ENCODE assay signal across 36 cellular contexts in genomic region chr5:135509995-135510394, GRCh38. TPM values are rescaled to one million over a fixed set of nuclear protein-coding genes. Genes with fewer than 3 reads are reported as not detected.
"Had no signal": no experiment of that assay in that cellular context is flagged by ENCODE, and none has a peak within 500 bp of the region (broad histone marks: within the 10 kb centered on the region; RNA-seq: fewer than 3 reads in every experiment).

No MANE protein-coding gene starts in this region.

- H3K9me3 ChIP-seq: adrenal gland, body of pancreas, gastrocnemius medialis had no signal

- H3K4me1 ChIP-seq: adrenal gland, body of pancreas, gastrocnemius medialis had no signal

- DNase-seq: activated B cell treated with CpG ODN at 0.5 μM for 24 hours; activated CD4-positive, alpha-beta memory T cell treated with anti-CD3 and anti-CD28 coated beads for 36 hours; activated CD4-positive, alpha-beta T cell treated with anti-CD3 and anti-CD28 coated beads for 36 hours; activated CD4-positive, alpha-beta T cell treated with anti-CD3 and anti-CD28 coated beads, Interleukin-2, amount 10 ng/mL, durations not matched to agents 24 days and 14 days; activated CD4-positive, CD25-positive, alpha-beta regulatory T cell treated with anti-CD3 and anti-CD28 coated beads, Interleukin-2, amount 50 U/mL, for 72 hours; activated CD8-positive, alpha-beta memory T cell treated with anti-CD3 and anti-CD28 coated beads, Interleukin-2, amount 10 ng/mL, durations not matched to agents 7 days and 5 days; activated CD8-positive, alpha-beta memory T cell treated with anti-CD3 and anti-CD28 coated beads, Interleukin-2, amount 50 U/mL, for 4 hours; activated CD8-positive, alpha-beta T cell treated with anti-CD3 and anti-CD28 coated beads, Interleukin-2, amount 10 ng/mL, durations not matched to agents 7 days and 5 days; activated effector memory CD4-positive, alpha-beta T cell treated with anti-CD3 and anti-CD28 coated beads, Interleukin-2, amount 50 U/mL, for 16 hours; activated naive CD4-positive, alpha-beta T cell treated with anti-CD3 and anti-CD28 coated beads for 36 hours; activated naive CD8-positive, alpha-beta T cell treated with anti-CD3 and anti-CD28 coated beads for 36 hours; activated naive CD8-positive, alpha-beta T cell treated with anti-CD3 and anti-CD28 coated beads, Interleukin-2, amount 50 U/mL, for 24 hours; activated T-cell treated with anti-CD3 and anti-CD28 coated beads, Interleukin-2, amount 50 U/mL, for 1 hour; activated T-cell treated with anti-CD3 and anti-CD28 coated beads, Interleukin-2, amount 50 U/mL, for 48 hours; adrenal gland; amygdala; aorta; body of pancreas; central memory CD4-positive, alpha-beta T cell; cerebellar nuclear complex; dorsolateral prefrontal cortex; effector memory CD8-positive, alpha-beta T cell; erythroblast; foreskin keratinocyte; gastrocnemius medialis; glutamatergic neuron; heart left ventricle; T-cell; T1000; WERI-Rb-1 had no signal

- H3K4me3 ChIP-seq: adrenal gland, body of pancreas, cardiac muscle cell, coronary artery, dorsolateral prefrontal cortex, esophagus muscularis mucosa, gastrocnemius medialis, heart left ventricle had no signal

- H3K36me3 ChIP-seq: adrenal gland, cardiac muscle cell, esophagus muscularis mucosa, gastrocnemius medialis, heart left ventricle, WERI-Rb-1 had no signal

- H3K27ac ChIP-seq: adrenal gland, body of pancreas, cardiac muscle cell, coronary artery, dorsolateral prefrontal cortex, esophagus muscularis mucosa, foreskin keratinocyte, gastrocnemius medialis, heart left ventricle, WERI-Rb-1 had no signal

- ATAC-seq: activated CD4-positive, alpha-beta T cell treated with anti-CD3 and anti-CD28 coated beads for 36 hours; activated CD8-positive, alpha-beta memory T cell treated with anti-CD3 and anti-CD28 coated beads, Interleukin-2, amount 10 ng/mL, durations not matched to agents 7 days and 5 days; activated CD8-positive, alpha-beta T cell treated with anti-CD3 and anti-CD28 coated beads, Interleukin-2, amount 10 ng/mL, durations not matched to agents 7 days and 5 days; activated naive CD8-positive, alpha-beta T cell treated with anti-CD3 and anti-CD28 coated beads, Interleukin-2, amount 50 U/mL, for 24 hours; body of pancreas; effector memory CD8-positive, alpha-beta T cell; foreskin keratinocyte; gastrocnemius medialis; heart left ventricle; T-cell had no signal

RNA-seq across cellular contexts. Expression of gene NEUROG1, which starts 25.8 kb away (rescaled TPM):
- total RNA-seq: activated B cell treated with CpG ODN at 0.5 μM for 24 hours; activated CD4-positive, alpha-beta memory T cell treated with anti-CD3 and anti-CD28 coated beads for 36 hours; activated CD4-positive, alpha-beta T cell treated with anti-CD3 and anti-CD28 coated beads for 36 hours; activated CD4-positive, alpha-beta T cell treated with anti-CD3 and anti-CD28 coated beads, Interleukin-2, amount 10 ng/mL, durations not matched to agents 24 days and 14 days; activated CD8-positive, alpha-beta memory T cell treated with anti-CD3 and anti-CD28 coated beads for 36 hours; activated CD8-positive, alpha-beta memory T cell treated with anti-CD3 and anti-CD28 coated beads, Interleukin-2, amount 10 ng/mL, durations not matched to agents 7 days and 5 days; activated CD8-positive, alpha-beta T cell treated with anti-CD3 and anti-CD28 coated beads, Interleukin-2, amount 10 ng/mL, durations not matched to agents 7 days and 5 days; activated naive CD4-positive, alpha-beta T cell treated with anti-CD3 and anti-CD28 coated beads for 36 hours; activated naive CD8-positive, alpha-beta T cell treated with anti-CD3 and anti-CD28 coated beads for 36 hours; activated T-helper 1 cell treated with anti-CD3 and anti-CD28 coated beads, Interleukin-12 subunit alpha, Interleukin-12 subunit beta, Interleukin-2, Interleukin-4 antibody, amounts not matched to agents 30 ng/mL and 10 ng/mL and 1 ng/mL, durations not matched to agents 14 hours and 24 hours and 36 hours; activated T-helper 2 cell treated with anti-CD3 and anti-CD28 coated beads, Interferon-gamma antibody, Interleukin-2, Interleukin-4, amounts not matched to agents 10 μg/mL and 5 μg/mL and 100 μg/mL, durations not matched to agents 14 hours and 24 hours and 36 hours; adrenal gland; aorta; body of pancreas; cardiac muscle cell; dorsolateral prefrontal cortex; esophagus muscularis mucosa; foreskin keratinocyte; gastrocnemius medialis; heart left ventricle; T-cell had no signal
- polyA plus RNA-seq: adrenal gland, aorta, cardiac muscle cell, foreskin keratinocyte, heart left ventricle had no signal

RNA-seq across cellular contexts. Expression of gene TIFAB, which starts 57.8 kb away (rescaled TPM):
- total RNA-seq: activated B cell treated with CpG ODN at 0.5 μM for 24 hours; activated CD4-positive, alpha-beta memory T cell treated with anti-CD3 and anti-CD28 coated beads for 36 hours; activated CD4-positive, alpha-beta T cell treated with anti-CD3 and anti-CD28 coated beads for 36 hours; activated CD4-positive, alpha-beta T cell treated with anti-CD3 and anti-CD28 coated beads, Interleukin-2, amount 10 ng/mL, durations not matched to agents 24 days and 14 days; activated CD8-positive, alpha-beta memory T cell treated with anti-CD3 and anti-CD28 coated beads for 36 hours; activated CD8-positive, alpha-beta memory T cell treated with anti-CD3 and anti-CD28 coated beads, Interleukin-2, amount 10 ng/mL, durations not matched to agents 7 days and 5 days; activated CD8-positive, alpha-beta T cell treated with anti-CD3 and anti-CD28 coated beads, Interleukin-2, amount 10 ng/mL, durations not matched to agents 7 days and 5 days; activated naive CD4-positive, alpha-beta T cell treated with anti-CD3 and anti-CD28 coated beads for 36 hours; activated naive CD8-positive, alpha-beta T cell treated with anti-CD3 and anti-CD28 coated beads for 36 hours; activated T-helper 1 cell treated with anti-CD3 and anti-CD28 coated beads, Interleukin-12 subunit alpha, Interleukin-12 subunit beta, Interleukin-2, Interleukin-4 antibody, amounts not matched to agents 30 ng/mL and 10 ng/mL and 1 ng/mL, durations not matched to agents 14 hours and 24 hours and 36 hours; activated T-helper 2 cell treated with anti-CD3 and anti-CD28 coated beads, Interferon-gamma antibody, Interleukin-2, Interleukin-4, amounts not matched to agents 10 μg/mL and 5 μg/mL and 100 μg/mL, durations not matched to agents 14 hours and 24 hours and 36 hours; adrenal gland; body of pancreas; cardiac muscle cell; esophagus muscularis mucosa; foreskin keratinocyte; gastrocnemius medialis had no signal
- polyA plus RNA-seq: aorta, cardiac muscle cell, foreskin keratinocyte had no signal
